ENCODE assay signal across 1 cellular context in the genomic region with DNA sequence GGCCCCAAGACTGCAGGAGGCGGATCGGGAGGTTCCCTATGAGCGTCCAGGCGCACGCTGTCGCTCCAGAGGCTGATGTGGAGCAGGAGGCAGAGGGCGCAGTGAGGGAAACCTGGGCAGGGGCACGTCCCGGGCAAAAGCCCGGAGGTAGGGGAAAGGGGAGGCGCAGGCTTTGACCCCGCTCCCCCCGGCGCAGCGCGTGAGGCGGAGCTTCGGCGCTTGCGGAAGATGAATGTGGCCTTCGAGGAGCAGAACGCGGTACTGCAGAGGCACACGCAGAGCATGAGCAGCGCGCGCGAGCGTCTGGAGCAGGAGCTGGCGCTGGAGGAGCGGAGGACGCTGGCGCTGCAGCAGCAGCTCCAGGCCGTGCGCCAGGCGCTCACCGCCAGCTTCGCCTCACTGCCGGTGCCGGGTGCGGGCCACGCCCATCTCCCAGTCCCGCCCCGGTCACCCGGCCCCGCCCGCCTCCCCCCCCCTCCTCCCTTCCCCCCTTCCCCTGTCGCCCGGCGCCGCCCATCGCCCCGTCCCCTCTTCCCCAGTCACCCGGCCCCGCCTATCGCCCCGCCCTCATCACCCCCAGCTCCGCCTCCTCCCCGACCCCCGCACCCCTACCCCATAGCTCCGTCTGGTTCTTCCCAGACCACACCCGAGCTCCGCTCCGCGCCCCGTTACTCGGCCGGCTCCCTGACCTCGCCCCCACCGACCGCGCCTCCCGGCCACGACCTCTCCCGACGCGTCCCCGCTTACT.
A peak's percentile ranks its signal among the peaks of the same experiment; 100 is the strongest.
TF ChIP-seq lines count a peak whose summit lies in the region.

No MANE protein-coding gene starts in this region.

TF ChIP-seq in WTC11, 78 proteins besides CTCF, POLR2A, EP300 and RAD21 (continued from another document and continues in another):
- TF ChIP-seq, protein P1, sequence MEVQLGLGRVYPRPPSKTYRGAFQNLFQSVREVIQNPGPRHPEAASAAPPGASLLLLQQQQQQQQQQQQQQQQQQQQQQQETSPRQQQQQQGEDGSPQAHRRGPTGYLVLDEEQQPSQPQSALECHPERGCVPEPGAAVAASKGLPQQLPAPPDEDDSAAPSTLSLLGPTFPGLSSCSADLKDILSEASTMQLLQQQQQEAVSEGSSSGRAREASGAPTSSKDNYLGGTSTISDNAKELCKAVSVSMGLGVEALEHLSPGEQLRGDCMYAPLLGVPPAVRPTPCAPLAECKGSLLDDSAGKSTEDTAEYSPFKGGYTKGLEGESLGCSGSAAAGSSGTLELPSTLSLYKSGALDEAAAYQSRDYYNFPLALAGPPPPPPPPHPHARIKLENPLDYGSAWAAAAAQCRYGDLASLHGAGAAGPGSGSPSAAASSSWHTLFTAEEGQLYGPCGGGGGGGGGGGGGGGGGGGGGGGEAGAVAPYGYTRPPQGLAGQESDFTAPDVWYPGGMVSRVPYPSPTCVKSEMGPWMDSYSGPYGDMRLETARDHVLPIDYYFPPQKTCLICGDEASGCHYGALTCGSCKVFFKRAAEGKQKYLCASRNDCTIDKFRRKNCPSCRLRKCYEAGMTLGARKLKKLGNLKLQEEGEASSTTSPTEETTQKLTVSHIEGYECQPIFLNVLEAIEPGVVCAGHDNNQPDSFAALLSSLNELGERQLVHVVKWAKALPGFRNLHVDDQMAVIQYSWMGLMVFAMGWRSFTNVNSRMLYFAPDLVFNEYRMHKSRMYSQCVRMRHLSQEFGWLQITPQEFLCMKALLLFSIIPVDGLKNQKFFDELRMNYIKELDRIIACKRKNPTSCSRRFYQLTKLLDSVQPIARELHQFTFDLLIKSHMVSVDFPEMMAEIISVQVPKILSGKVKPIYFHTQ (CRISPR knock-in tag; IDR thresholded peaks at IDR 0.05): no peak
- TF ChIP-seq, protein P2, sequence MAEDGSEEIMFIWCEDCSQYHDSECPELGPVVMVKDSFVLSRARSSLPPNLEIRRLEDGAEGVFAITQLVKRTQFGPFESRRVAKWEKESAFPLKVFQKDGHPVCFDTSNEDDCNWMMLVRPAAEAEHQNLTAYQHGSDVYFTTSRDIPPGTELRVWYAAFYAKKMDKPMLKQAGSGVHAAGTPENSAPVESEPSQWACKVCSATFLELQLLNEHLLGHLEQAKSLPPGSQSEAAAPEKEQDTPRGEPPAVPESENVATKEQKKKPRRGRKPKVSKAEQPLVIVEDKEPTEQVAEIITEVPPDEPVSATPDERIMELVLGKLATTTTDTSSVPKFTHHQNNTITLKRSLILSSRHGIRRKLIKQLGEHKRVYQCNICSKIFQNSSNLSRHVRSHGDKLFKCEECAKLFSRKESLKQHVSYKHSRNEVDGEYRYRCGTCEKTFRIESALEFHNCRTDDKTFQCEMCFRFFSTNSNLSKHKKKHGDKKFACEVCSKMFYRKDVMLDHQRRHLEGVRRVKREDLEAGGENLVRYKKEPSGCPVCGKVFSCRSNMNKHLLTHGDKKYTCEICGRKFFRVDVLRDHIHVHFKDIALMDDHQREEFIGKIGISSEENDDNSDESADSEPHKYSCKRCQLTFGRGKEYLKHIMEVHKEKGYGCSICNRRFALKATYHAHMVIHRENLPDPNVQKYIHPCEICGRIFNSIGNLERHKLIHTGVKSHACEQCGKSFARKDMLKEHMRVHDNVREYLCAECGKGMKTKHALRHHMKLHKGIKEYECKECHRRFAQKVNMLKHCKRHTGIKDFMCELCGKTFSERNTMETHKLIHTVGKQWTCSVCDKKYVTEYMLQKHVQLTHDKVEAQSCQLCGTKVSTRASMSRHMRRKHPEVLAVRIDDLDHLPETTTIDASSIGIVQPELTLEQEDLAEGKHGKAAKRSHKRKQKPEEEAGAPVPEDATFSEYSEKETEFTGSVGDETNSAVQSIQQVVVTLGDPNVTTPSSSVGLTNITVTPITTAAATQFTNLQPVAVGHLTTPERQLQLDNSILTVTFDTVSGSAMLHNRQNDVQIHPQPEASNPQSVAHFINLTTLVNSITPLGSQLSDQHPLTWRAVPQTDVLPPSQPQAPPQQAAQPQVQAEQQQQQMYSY (CRISPR knock-in tag; IDR thresholded peaks at IDR 0.05): peak; percentile 92
- TF ChIP-seq ELF4 (CRISPR knock-in tag; IDR thresholded peaks at IDR 0.05; ENCODE audit: low read depth) (no peak), SOX15 (CRISPR knock-in tag; IDR thresholded peaks at IDR 0.05) (no peak), SMAD3 (CRISPR knock-in tag; IDR thresholded peaks at IDR 0.05; ENCODE audit: borderline replicate concordance) (no peak), ATF1 (CRISPR knock-in tag; IDR thresholded peaks at IDR 0.05) (no peak), ZNF219 (CRISPR knock-in tag; IDR thresholded peaks at IDR 0.05; ENCODE audit: borderline replicate concordance) (no peak), OVOL2 (CRISPR knock-in tag; IDR thresholded peaks at IDR 0.05; ENCODE audit: borderline replicate concordance) (no peak), NR3C1 (CRISPR knock-in tag; conservative IDR thresholded peaks at IDR 0.05; ENCODE audit: low read depth) (no peak), GABPB1 (CRISPR knock-in tag; IDR thresholded peaks at IDR 0.05) (no peak), TEAD1 (CRISPR knock-in tag; IDR thresholded peaks at IDR 0.05) (no peak)
- TF ChIP-seq, protein P3, sequence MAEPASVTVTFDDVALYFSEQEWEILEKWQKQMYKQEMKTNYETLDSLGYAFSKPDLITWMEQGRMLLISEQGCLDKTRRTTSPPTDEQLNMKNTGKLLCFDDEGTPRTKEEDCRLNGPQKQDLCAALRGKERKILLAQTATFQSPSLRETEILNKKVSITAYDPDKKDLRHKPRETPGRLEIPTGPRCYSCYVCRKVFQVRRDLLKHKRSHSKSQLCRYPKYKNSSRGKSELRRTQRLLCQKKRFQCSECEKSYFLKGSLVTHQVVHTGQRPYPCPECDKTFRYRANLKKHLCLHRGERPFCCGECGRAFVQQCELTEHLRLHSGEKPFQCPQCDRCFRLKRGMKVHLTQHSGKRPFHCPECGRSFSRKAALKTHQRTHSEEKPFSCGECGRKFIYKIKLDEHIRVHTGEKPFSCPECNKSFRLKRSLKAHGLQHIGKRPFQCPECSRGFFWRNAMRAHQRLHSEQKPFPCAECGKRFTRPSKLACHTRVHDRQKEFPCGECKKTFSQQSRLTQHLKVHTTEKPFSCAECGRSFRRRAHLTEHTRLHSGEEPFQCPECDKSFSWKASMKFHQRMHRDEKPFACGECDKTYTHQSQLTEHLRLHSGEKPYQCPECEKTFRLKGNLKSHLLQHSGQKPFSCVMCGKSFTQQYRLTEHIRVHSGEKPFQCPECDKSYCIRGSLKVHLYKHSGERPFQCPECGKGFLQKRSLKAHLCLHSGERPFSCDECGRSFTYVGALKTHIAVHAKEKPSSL (CRISPR knock-in tag; conservative IDR thresholded peaks at IDR 0.05): no peak
- TF ChIP-seq, protein P4, sequence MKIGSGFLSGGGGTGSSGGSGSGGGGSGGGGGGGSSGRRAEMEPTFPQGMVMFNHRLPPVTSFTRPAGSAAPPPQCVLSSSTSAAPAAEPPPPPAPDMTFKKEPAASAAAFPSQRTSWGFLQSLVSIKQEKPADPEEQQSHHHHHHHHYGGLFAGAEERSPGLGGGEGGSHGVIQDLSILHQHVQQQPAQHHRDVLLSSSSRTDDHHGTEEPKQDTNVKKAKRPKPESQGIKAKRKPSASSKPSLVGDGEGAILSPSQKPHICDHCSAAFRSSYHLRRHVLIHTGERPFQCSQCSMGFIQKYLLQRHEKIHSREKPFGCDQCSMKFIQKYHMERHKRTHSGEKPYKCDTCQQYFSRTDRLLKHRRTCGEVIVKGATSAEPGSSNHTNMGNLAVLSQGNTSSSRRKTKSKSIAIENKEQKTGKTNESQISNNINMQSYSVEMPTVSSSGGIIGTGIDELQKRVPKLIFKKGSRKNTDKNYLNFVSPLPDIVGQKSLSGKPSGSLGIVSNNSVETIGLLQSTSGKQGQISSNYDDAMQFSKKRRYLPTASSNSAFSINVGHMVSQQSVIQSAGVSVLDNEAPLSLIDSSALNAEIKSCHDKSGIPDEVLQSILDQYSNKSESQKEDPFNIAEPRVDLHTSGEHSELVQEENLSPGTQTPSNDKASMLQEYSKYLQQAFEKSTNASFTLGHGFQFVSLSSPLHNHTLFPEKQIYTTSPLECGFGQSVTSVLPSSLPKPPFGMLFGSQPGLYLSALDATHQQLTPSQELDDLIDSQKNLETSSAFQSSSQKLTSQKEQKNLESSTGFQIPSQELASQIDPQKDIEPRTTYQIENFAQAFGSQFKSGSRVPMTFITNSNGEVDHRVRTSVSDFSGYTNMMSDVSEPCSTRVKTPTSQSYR (CRISPR knock-in tag; IDR thresholded peaks at IDR 0.05): no peak
- TF ChIP-seq, protein P5, sequence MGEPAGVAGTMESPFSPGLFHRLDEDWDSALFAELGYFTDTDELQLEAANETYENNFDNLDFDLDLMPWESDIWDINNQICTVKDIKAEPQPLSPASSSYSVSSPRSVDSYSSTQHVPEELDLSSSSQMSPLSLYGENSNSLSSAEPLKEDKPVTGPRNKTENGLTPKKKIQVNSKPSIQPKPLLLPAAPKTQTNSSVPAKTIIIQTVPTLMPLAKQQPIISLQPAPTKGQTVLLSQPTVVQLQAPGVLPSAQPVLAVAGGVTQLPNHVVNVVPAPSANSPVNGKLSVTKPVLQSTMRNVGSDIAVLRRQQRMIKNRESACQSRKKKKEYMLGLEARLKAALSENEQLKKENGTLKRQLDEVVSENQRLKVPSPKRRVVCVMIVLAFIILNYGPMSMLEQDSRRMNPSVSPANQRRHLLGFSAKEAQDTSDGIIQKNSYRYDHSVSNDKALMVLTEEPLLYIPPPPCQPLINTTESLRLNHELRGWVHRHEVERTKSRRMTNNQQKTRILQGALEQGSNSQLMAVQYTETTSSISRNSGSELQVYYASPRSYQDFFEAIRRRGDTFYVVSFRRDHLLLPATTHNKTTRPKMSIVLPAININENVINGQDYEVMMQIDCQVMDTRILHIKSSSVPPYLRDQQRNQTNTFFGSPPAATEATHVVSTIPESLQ (CRISPR knock-in tag; IDR thresholded peaks at IDR 0.05): no peak
- TF ChIP-seq, protein P6, sequence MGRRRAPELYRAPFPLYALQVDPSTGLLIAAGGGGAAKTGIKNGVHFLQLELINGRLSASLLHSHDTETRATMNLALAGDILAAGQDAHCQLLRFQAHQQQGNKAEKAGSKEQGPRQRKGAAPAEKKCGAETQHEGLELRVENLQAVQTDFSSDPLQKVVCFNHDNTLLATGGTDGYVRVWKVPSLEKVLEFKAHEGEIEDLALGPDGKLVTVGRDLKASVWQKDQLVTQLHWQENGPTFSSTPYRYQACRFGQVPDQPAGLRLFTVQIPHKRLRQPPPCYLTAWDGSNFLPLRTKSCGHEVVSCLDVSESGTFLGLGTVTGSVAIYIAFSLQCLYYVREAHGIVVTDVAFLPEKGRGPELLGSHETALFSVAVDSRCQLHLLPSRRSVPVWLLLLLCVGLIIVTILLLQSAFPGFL (CRISPR knock-in tag; IDR thresholded peaks at IDR 0.05; ENCODE audit: borderline replicate concordance): no peak
- TF ChIP-seq, protein P7, sequence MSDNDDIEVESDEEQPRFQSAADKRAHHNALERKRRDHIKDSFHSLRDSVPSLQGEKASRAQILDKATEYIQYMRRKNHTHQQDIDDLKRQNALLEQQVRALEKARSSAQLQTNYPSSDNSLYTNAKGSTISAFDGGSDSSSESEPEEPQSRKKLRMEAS (CRISPR knock-in tag; IDR thresholded peaks at IDR 0.05): peak; percentile 74
- TF ChIP-seq, protein P8, sequence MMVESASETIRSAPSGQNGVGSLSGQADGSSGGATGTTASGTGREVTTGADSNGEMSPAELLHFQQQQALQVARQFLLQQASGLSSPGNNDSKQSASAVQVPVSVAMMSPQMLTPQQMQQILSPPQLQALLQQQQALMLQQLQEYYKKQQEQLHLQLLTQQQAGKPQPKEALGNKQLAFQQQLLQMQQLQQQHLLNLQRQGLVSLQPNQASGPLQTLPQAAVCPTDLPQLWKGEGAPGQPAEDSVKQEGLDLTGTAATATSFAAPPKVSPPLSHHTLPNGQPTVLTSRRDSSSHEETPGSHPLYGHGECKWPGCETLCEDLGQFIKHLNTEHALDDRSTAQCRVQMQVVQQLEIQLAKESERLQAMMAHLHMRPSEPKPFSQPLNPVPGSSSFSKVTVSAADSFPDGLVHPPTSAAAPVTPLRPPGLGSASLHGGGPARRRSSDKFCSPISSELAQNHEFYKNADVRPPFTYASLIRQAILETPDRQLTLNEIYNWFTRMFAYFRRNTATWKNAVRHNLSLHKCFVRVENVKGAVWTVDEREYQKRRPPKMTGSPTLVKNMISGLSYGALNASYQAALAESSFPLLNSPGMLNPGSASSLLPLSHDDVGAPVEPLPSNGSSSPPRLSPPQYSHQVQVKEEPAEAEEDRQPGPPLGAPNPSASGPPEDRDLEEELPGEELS (CRISPR knock-in tag; IDR thresholded peaks at IDR 0.05): peak; percentile 64; the same call in 1 of the 2 replicates
- TF ChIP-seq, protein P9, sequence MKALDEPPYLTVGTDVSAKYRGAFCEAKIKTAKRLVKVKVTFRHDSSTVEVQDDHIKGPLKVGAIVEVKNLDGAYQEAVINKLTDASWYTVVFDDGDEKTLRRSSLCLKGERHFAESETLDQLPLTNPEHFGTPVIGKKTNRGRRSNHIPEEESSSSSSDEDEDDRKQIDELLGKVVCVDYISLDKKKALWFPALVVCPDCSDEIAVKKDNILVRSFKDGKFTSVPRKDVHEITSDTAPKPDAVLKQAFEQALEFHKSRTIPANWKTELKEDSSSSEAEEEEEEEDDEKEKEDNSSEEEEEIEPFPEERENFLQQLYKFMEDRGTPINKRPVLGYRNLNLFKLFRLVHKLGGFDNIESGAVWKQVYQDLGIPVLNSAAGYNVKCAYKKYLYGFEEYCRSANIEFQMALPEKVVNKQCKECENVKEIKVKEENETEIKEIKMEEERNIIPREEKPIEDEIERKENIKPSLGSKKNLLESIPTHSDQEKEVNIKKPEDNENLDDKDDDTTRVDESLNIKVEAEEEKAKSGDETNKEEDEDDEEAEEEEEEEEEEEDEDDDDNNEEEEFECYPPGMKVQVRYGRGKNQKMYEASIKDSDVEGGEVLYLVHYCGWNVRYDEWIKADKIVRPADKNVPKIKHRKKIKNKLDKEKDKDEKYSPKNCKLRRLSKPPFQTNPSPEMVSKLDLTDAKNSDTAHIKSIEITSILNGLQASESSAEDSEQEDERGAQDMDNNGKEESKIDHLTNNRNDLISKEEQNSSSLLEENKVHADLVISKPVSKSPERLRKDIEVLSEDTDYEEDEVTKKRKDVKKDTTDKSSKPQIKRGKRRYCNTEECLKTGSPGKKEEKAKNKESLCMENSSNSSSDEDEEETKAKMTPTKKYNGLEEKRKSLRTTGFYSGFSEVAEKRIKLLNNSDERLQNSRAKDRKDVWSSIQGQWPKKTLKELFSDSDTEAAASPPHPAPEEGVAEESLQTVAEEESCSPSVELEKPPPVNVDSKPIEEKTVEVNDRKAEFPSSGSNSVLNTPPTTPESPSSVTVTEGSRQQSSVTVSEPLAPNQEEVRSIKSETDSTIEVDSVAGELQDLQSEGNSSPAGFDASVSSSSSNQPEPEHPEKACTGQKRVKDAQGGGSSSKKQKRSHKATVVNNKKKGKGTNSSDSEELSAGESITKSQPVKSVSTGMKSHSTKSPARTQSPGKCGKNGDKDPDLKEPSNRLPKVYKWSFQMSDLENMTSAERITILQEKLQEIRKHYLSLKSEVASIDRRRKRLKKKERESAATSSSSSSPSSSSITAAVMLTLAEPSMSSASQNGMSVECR (CRISPR knock-in tag; IDR thresholded peaks at IDR 0.05; ENCODE audit: borderline replicate concordance): peak; percentile 58; the same call in 1 of the 2 replicates
- TF ChIP-seq, protein P10, sequence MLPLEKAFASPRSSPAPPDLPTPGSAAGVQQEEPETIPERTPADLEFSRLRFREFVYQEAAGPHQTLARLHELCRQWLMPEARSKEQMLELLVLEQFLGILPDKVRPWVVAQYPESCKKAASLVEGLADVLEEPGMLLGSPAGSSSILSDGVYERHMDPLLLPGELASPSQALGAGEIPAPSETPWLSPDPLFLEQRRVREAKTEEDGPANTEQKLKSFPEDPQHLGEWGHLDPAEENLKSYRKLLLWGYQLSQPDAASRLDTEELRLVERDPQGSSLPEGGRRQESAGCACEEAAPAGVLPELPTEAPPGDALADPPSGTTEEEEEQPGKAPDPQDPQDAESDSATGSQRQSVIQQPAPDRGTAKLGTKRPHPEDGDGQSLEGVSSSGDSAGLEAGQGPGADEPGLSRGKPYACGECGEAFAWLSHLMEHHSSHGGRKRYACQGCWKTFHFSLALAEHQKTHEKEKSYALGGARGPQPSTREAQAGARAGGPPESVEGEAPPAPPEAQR (CRISPR knock-in tag; IDR thresholded peaks at IDR 0.05): no peak
